ENCODE assay signal across 1 cellular context in the genomic region with DNA sequence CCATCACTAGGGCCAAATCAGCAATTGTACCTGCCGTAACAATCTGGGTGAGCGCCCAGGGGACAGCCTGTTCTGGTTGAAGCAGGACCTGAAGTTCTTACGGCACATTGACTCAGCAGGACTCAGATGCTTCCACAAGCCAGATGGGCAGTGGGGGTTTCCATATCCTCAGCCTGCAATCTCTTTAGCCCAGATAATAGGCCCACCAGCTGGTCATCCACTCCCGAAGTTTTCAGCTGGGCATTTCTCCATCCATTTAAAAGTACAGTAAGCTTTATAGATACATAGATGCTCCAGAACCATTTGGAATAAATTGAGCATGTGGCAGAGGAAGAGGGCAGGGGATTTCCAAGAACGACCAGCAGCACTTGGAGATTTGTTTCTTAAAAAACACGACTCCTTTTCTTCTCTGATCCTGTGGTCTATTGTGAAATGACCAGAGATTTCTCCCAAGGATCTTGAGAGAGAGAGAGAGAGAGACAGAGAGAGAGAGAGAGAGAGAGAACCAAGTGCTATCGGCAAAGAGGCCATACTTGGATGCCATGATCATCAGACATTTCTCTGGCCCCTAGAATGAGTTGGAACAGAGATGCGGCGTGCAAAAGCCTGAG.
TF ChIP-seq lines count a peak whose summit lies in the region.

No MANE protein-coding gene starts in this region.

TF ChIP-seq in GM23338, 12 proteins besides CTCF, POLR2A, EP300 and RAD21 (continued from another document):
- TF ChIP-seq ZNF462 (CRISPR knock-in tag; IDR thresholded peaks at IDR 0.05) (no peak), REST (IDR thresholded peaks at IDR 0.05; ENCODE audit: unreplicated experiment) (no peak), POLR2AphosphoS5 (IDR thresholded peaks at IDR 0.05; ENCODE audit: low read depth) (no peak), ZNF331 (CRISPR knock-in tag; IDR thresholded peaks at IDR 0.05; ENCODE audit: low read depth) (no peak), ETS1 (IDR thresholded peaks at IDR 0.05) (no peak), EZH2 (IDR thresholded peaks at IDR 0.05; ENCODE audit: low read depth, unreplicated experiment) (no peak), EZH2phosphoT487 (IDR thresholded peaks at IDR 0.05; ENCODE audit: unreplicated experiment) (no peak)
TF ChIP-seq in GM23338: peak in this region for 0.
